ENCODE assay signal across 13 cellular contexts in the genomic region with DNA sequence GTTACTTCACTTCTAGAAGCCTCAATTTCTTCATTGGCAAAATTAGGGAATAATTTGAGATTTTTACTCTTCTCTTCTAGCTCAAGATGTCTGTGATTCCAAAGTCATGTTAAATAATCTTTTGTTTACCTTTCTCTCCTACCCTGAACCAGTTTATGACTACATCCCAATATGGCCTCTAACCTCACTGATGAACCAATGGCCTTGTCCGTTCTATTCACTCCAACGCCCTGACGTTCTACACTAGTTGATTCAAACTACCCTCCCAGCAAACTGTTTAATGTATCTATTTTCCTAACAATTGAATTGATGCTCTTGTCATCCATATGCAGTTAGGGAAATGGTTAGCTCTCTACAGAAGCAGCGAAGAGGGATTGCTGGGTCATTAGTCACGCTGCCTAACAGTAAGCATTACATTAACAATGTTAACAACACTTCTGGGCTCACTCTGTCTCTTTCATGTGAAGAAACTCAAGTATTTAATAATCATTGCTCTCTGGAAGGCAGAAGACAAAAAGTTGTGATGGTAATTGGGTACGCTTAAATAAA. TPM values are rescaled to one million over a fixed set of nuclear protein-coding genes. Genes with fewer than 3 reads are reported as not detected.
DNase-seq lines count a peak whose midpoint lies in the region; FAIRE-seq and TF ChIP-seq lines count a peak whose summit lies in the region.
"Had no signal": no experiment of that assay in that cellular context is flagged by ENCODE, and none has a peak within 500 bp of the region (broad histone marks: within the 10 kb centered on the region; RNA-seq: fewer than 3 reads in every experiment).

No MANE protein-coding gene starts in this region.

- H3K4me3 ChIP-seq in BLaER1 treated with 17β-estradiol and CSF1 and Interleukin-3, amounts not matched to agents 10 nM and 100 nM: no peak overlapping the region
- no peak overlapping the region for H3K4me3 ChIP-seq in HEK293 (ENCODE audit: low read depth, low read length)
- H3K4me3 ChIP-seq in astrocyte (ENCODE audit: insufficient read depth, low read depth, low read length): no peak overlapping the region
- H3K4me3 ChIP-seq in keratinocyte (ENCODE audit: control insufficient read depth in 2 of 3, extremely low read depth in 1 of 3, insufficient read depth in 2 of 3, low read depth in 1 of 3, low read length in 3 of 3): no peak overlapping the region
- H3K4me3 ChIP-seq in suprapubic skin: no peak overlapping the region
- H3K4me3 ChIP-seq: MG63 had no signal

- CTCF ChIA-PET in HEK293 (lab: Yijun Ruan, JAX): interaction anchor here (1.3 kb wide), 1 partner anchor 24 kb away, joined by 5 read pairs; no protein-coding TSS in a partner anchor

- no peaks in the 10 kb centered on the region for H3K9me3 Mint-ChIP-seq in astrocyte (ENCODE audit: unreplicated experiment)
- H3K9me3 Mint-ChIP-seq: activated T-helper 17 cell treated with anti-CD3 and anti-CD28 coated beads, Interleukin-2, amount 50 U/mL, for 72 hours had no signal

- no peaks in the 10 kb centered on the region for H3K9me3 ChIP-seq in BLaER1 treated with 17β-estradiol and CSF1 and Interleukin-3, amounts not matched to agents 10 nM and 100 nM (replicated peaks in 1 of 11)
- H3K9me3 ChIP-seq in HEK293 (ENCODE audit: control insufficient read depth, insufficient read depth, low read depth, low read length) (no peaks in the 10 kb centered on the region), astrocyte (ENCODE audit: insufficient read depth, low read depth, low read length) (no peaks in the 10 kb centered on the region), keratinocyte (ENCODE audit: control insufficient read depth, low read depth, low read length) (no peaks in the 10 kb centered on the region), suprapubic skin (no peaks in the 10 kb centered on the region)
- H3K9me3 ChIP-seq: MG63 had no signal

- no peaks in the 10 kb centered on the region for H3K27me3 ChIP-seq in BLaER1 treated with 17β-estradiol and CSF1 and Interleukin-3, amounts not matched to agents 10 nM and 100 nM
- no peaks in the 10 kb centered on the region for H3K27me3 ChIP-seq in astrocyte (ENCODE audit: insufficient read depth, low read length)
- H3K27me3 ChIP-seq in keratinocyte (ENCODE audit: control insufficient read depth, extremely low read depth, insufficient read depth, low read length): no peaks in the 10 kb centered on the region
- H3K27me3 ChIP-seq in suprapubic skin: peaks cover 3% of the 10 kb centered on the region
- H3K27me3 ChIP-seq: MG63 had no signal

- DNase-seq in astrocyte (ENCODE audit: low read depth) (peak; percentile 78), keratinocyte (ENCODE audit: low read depth, low spot score) (no peak), NCI-H1105 (lab: John Stamatoyannopoulos, UW) (no peak), suprapubic skin (ENCODE audit: low spot score in 2 of 2) (no peak), KBM-7 (no peak), GDM1 (lab: John Stamatoyannopoulos, UW) (no peak)
- DNase-seq: activated CD8-positive, alpha-beta T cell treated with anti-CD3 and anti-CD28 coated beads, Interleukin-2, amount 10 ng/mL, durations not matched to agents 7 days and 5 days; DMS53; MG63; NCI-H2171 had no signal

- peaks cover 58 to 100% (median 94%) of the 10 kb centered on the region in 11 experiments for H4K20me1 ChIP-seq in BLaER1 treated with 17β-estradiol and CSF1 and Interleukin-3, amounts not matched to agents 10 nM and 100 nM
- H4K20me1 ChIP-seq in astrocyte (ENCODE audit: insufficient read depth, low read length): peaks cover 71% of the 10 kb centered on the region
- peaks cover 5% of the 10 kb centered on the region for H4K20me1 ChIP-seq in keratinocyte (ENCODE audit: control insufficient read depth, extremely low read depth, insufficient read depth, low read length)

- no peak for TF ChIP-seq POLR2A in suprapubic skin (IDR thresholded peaks at IDR 0.05)

- H3K36me3 ChIP-seq in BLaER1 treated with 17β-estradiol and CSF1 and Interleukin-3, amounts not matched to agents 10 nM and 100 nM: peaks cover 0 to 18% (median 5%) of the 10 kb centered on the region in 11 experiments; a peak in 4 of 22 replicates
- H3K36me3 ChIP-seq in HEK293 (ENCODE audit: control insufficient read depth in 2 of 2, insufficient read depth in 1 of 2, low read length in 2 of 2): no peaks in the 10 kb centered on the region
- H3K36me3 ChIP-seq in astrocyte (ENCODE audit: insufficient read depth, low read length): no peaks in the 10 kb centered on the region
- H3K36me3 ChIP-seq in keratinocyte (ENCODE audit: control insufficient read depth in 2 of 2, extremely low read depth in 1 of 2, insufficient read depth in 2 of 2, low read length in 2 of 2): no peaks in the 10 kb centered on the region
- no peaks in the 10 kb centered on the region for H3K36me3 ChIP-seq in suprapubic skin
- H3K36me3 ChIP-seq: MG63 had no signal

- in situ Hi-C loops in KBM-7 (cut with MboI; ENCODE audit: low pct_unique_long_range_greater_than_20kb, low sequenced_read_pairs): no loop called here

- H3K4me2 ChIP-seq in BLaER1 treated with 17β-estradiol and CSF1 and Interleukin-3, amounts not matched to agents 10 nM and 100 nM: peak overlapping the region; percentile 56 to 88 (median 67); a peak in 21 of 22 replicates
- peak overlapping the region; percentile 42 for H3K4me2 ChIP-seq in astrocyte (ENCODE audit: low read length)
- no peak overlapping the region for H3K4me2 ChIP-seq in keratinocyte (ENCODE audit: control insufficient read depth, extremely low read depth, insufficient read depth, low read depth, low read length)

- H3K9me1 ChIP-seq in keratinocyte (ENCODE audit: control insufficient read depth, extremely low read depth, insufficient read depth, low read length): peaks cover 2% of the 10 kb centered on the region

- peaks cover 84 to 100% (median 96%) of the 10 kb centered on the region in 10 experiments for H3K4me1 ChIP-seq in BLaER1 treated with 17β-estradiol and CSF1 and Interleukin-3, amounts not matched to agents 10 nM and 100 nM
- H3K4me1 ChIP-seq in HEK293 (ENCODE audit: control insufficient read depth, insufficient read depth, low read length) (peaks cover 6% of the 10 kb centered on the region), astrocyte (ENCODE audit: insufficient read depth, low read length) (peaks cover 9% of the 10 kb centered on the region), keratinocyte (ENCODE audit: control insufficient read depth, extremely low read depth, insufficient read depth, low read length) (peaks cover 52% of the 10 kb centered on the region), suprapubic skin (peaks cover 77% of the 10 kb centered on the region)

- no peaks in the 10 kb centered on the region for H3K27me3 Mint-ChIP-seq in astrocyte (ENCODE audit: low read depth, unreplicated experiment)
- H3K27me3 Mint-ChIP-seq: activated T-helper 17 cell treated with anti-CD3 and anti-CD28 coated beads, Interleukin-2, amount 50 U/mL, for 72 hours had no signal

- 94% methylated on average over 6 of the region's 6 CpGs for WGBS in suprapubic skin

- peaks cover 51% of the 10 kb centered on the region for H3K4me1 Mint-ChIP-seq in astrocyte (ENCODE audit: low read depth, unreplicated experiment)

- H3K36me3 Mint-ChIP-seq in astrocyte (ENCODE audit: low read depth, unreplicated experiment): peaks cover 7% of the 10 kb centered on the region

- TF ChIP-seq CTCF in HEK293 (tag by site-specific recombination; IDR thresholded peaks at IDR 0.05): no peak
- TF ChIP-seq CTCF in astrocyte (IDR thresholded peaks at IDR 0.05; ENCODE audit: insufficient read depth, low read depth, low read length): no peak
- no peak for TF ChIP-seq CTCF in keratinocyte (optimal IDR thresholded peaks at IDR 0.05 in 1 of 3, IDR thresholded peaks at IDR 0.05 in 1 of 3, conservative IDR thresholded peaks at IDR 0.05 in 1 of 3; ENCODE audit: extremely low read depth in 1 of 3, insufficient read depth in 2 of 3, low read length in 3 of 3)
- TF ChIP-seq CTCF in suprapubic skin (IDR thresholded peaks at IDR 0.05): no peak

- H3K79me2 ChIP-seq in astrocyte (ENCODE audit: insufficient read depth, low read length): peaks cover 68% of the 10 kb centered on the region
- peaks cover 38% of the 10 kb centered on the region for H3K79me2 ChIP-seq in keratinocyte (ENCODE audit: control insufficient read depth, insufficient read depth, low read length)

- H3K4me3 Mint-ChIP-seq in astrocyte (ENCODE audit: unreplicated experiment): no peak overlapping the region
- H3K4me3 Mint-ChIP-seq: activated CD8-positive, alpha-beta T cell treated with anti-CD3 and anti-CD28 coated beads, Interleukin-2, amount 10 ng/mL, durations not matched to agents 7 days and 5 days; activated T-helper 17 cell treated with anti-CD3 and anti-CD28 coated beads, Interleukin-2, amount 50 U/mL, for 72 hours had no signal

- peak overlapping the region; percentile 59 for H3K27ac Mint-ChIP-seq in astrocyte (ENCODE audit: unreplicated experiment)
- H3K27ac Mint-ChIP-seq: activated CD8-positive, alpha-beta T cell treated with anti-CD3 and anti-CD28 coated beads, Interleukin-2, amount 10 ng/mL, durations not matched to agents 7 days and 5 days; activated T-helper 17 cell treated with anti-CD3 and anti-CD28 coated beads, Interleukin-2, amount 50 U/mL, for 72 hours had no signal

- H2AFZ ChIP-seq in astrocyte (ENCODE audit: low read depth, low read length): no peak overlapping the region
- no peak overlapping the region for H2AFZ ChIP-seq in keratinocyte (ENCODE audit: control insufficient read depth, low read length)

- no peak for TF ChIP-seq EP300 in suprapubic skin (IDR thresholded peaks at IDR 0.05)

- FAIRE-seq in astrocyte (lab: Jason Lieb, UNC): no peak
- peak; percentile 5 for FAIRE-seq in keratinocyte (lab: Jason Lieb, UNC)

- H3K27ac ChIP-seq in BLaER1 treated with 17β-estradiol and CSF1 and Interleukin-3, amounts not matched to agents 10 nM and 100 nM: peak overlapping the region in 10 of 11 experiments; percentile 3 to 86 (median 29); a peak in 7 of 22 replicates
- H3K27ac ChIP-seq in HEK293 (ENCODE audit: extremely low read depth, low read depth, low read length): no peak overlapping the region
- H3K27ac ChIP-seq in astrocyte (ENCODE audit: low read depth, low read length): no peak overlapping the region
- H3K27ac ChIP-seq in keratinocyte (ENCODE audit: control insufficient read depth, insufficient read depth, low read length): peak overlapping the region; percentile 37
- no peak overlapping the region for H3K27ac ChIP-seq in suprapubic skin

- no peak overlapping the region for H3K9ac ChIP-seq in BLaER1 treated with 17β-estradiol and CSF1 and Interleukin-3, amounts not matched to agents 10 nM and 100 nM
- no peak overlapping the region for H3K9ac ChIP-seq in astrocyte (ENCODE audit: low read length)
- H3K9ac ChIP-seq in keratinocyte (ENCODE audit: control insufficient read depth, extremely low read depth, insufficient read depth, low read length): no peak overlapping the region

- dilution Hi-C loops in keratinocyte (cut with MboI; ENCODE audit: extremely low pct_ligation_motif_present, low sequenced_read_pairs): no loop called here

- POLR2A ChIA-PET in HEK293 (lab: Yijun Ruan, JAX): no interaction called here

RNA-seq across cellular contexts. Expression of a gene that starts 38.0 kb away (rescaled TPM):
- total RNA-seq in astrocyte: 63.2 and 76.8 TPM in 2 replicates
- polyA plus RNA-seq in keratinocyte: 18.5 to 30.1 TPM (median 19.2 TPM) in 3 replicates
- polyA plus RNA-seq in keratinocyte (2011; ENCODE audit: low read depth): 12.1 TPM
- 19.0 and 25.8 TPM in 2 replicates for polyA plus RNA-seq in keratinocyte (2011; cell fraction: cytosol; rRNA removed)
- polyA plus RNA-seq in keratinocyte (2011; cell fraction: nucleus; rRNA removed): 29.1 and 30.6 TPM in 2 replicates
- 13.3 and 28.0 TPM in 2 replicates for polyA plus RNA-seq in keratinocyte (2012; ENCODE audit: low replicate concordance)
- 22.0 to 50.7 TPM (median 27.9 TPM) in 3 replicates for polyA minus RNA-seq in keratinocyte
- polyA minus RNA-seq in keratinocyte (2011; cell fraction: cytosol; rRNA and poly(A)+ RNA removed): 21.5 TPM
- polyA minus RNA-seq in keratinocyte (2011; cell fraction: nucleus; rRNA and poly(A)+ RNA removed): 16.7 and 26.4 TPM in 2 replicates
- total RNA-seq in suprapubic skin: 10 to 100 TPM; 43.0 to 58.3 (median 51.7) TPM

Comparison
In these comparisons a context has a peak if more than half of its experiments do, and no peak if none do; other contexts are left out.
1. H3K27ac ChIP-seq: peak in BLaER1 treated with 17β-estradiol and CSF1 and Interleukin-3, amounts not matched to agents 10 nM and 100 nM (10 of 11) and keratinocyte (single experiment); none in HEK293 (single experiment), astrocyte (single experiment) and suprapubic skin (single experiment).